In the genomic region with DNA sequence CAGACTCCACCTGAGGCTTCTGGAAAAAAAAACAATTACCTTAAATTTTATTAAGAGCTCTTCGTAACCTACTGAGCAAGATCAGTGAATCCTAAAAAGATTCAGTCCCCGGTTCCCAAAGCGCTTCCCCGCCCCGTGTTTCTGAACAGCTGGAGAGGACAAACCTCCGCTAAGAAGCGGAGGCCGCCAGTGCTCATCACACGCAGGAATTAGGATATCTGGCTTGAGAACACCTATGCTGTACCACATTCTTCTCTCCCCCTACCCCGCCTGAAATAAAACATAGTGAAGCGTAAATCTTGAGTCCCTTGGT, we compare ENCODE assay signal across 7 cellular contexts. TPM values are rescaled to one million over a fixed set of nuclear protein-coding genes. Genes with fewer than 3 reads are reported as not detected.
A peak's percentile ranks its signal among the peaks of the same experiment; 100 is the strongest.
DNase-seq lines count a peak whose midpoint lies in the region; ATAC-seq lines count a peak whose summit lies in the region.

No MANE protein-coding gene starts in this region.

- DNase-seq in NCI-H345 treated with DMSO at 0.1 percent for 48 hours (lab: John Stamatoyannopoulos, UW; ENCODE audit: unreplicated experiment) (peak; percentile 75), middle frontal gyrus (ENCODE audit: extremely low spot score, low spot score) (no peak), cerebellar nuclear complex (lab: John Stamatoyannopoulos, UW) (no peak)
- no peak for DNase-seq in effector memory CD8-positive, alpha-beta T cell
- DNase-seq in naive thymus-derived CD8-positive, alpha-beta T cell: no peak

- peak overlapping the region; percentile 95 to 96 for H3K4me3 Mint-ChIP-seq in effector memory CD8-positive, alpha-beta T cell
- peak overlapping the region; percentile 93 to 99 (median 98) for H3K4me3 Mint-ChIP-seq in naive thymus-derived CD8-positive, alpha-beta T cell

- peak; percentile 9 for ATAC-seq in GM21447 (IDR thresholded peaks at IDR 0.05; ENCODE audit: unreplicated experiment)
- no peak for ATAC-seq in effector memory CD8-positive, alpha-beta T cell (replicated peaks)
- no peak for ATAC-seq in naive thymus-derived CD8-positive, alpha-beta T cell
- ATAC-seq in GM21737 (IDR thresholded peaks at IDR 0.05; ENCODE audit: unreplicated experiment): no peak

- H3K27me3 Mint-ChIP-seq in effector memory CD8-positive, alpha-beta T cell: no peaks in the 10 kb centered on the region
- H3K27me3 Mint-ChIP-seq in naive thymus-derived CD8-positive, alpha-beta T cell: no peaks in the 10 kb centered on the region

- no peaks in the 10 kb centered on the region for H3K9me3 Mint-ChIP-seq in effector memory CD8-positive, alpha-beta T cell
- no peaks in the 10 kb centered on the region for H3K9me3 Mint-ChIP-seq in naive thymus-derived CD8-positive, alpha-beta T cell

- peaks cover 21% of the 10 kb centered on the region for H3K36me3 Mint-ChIP-seq in effector memory CD8-positive, alpha-beta T cell (ENCODE audit: insufficient read depth)
- peaks cover 0 to 15% (median 0%) of the 10 kb centered on the region in 3 donors for H3K36me3 Mint-ChIP-seq in naive thymus-derived CD8-positive, alpha-beta T cell

- H3K4me1 Mint-ChIP-seq in effector memory CD8-positive, alpha-beta T cell (ENCODE audit: low read depth in 2 of 2): peaks cover 16 to 20% of the 10 kb centered on the region in 2 donors
- peaks cover 12 to 33% (median 24%) of the 10 kb centered on the region in 4 donors for H3K4me1 Mint-ChIP-seq in naive thymus-derived CD8-positive, alpha-beta T cell

- POLR2A ChIA-PET in naive thymus-derived CD8-positive, alpha-beta T cell (lab: Charles Lee): interaction anchor here (1.5 kb wide), 1 partner anchor 191 kb away, joined by 5 read pairs; no protein-coding TSS in a partner anchor

- H3K27ac Mint-ChIP-seq in effector memory CD8-positive, alpha-beta T cell: peak overlapping the region; percentile 97 to 98
- peak overlapping the region; percentile 92 to 99 (median 96) for H3K27ac Mint-ChIP-seq in naive thymus-derived CD8-positive, alpha-beta T cell

RNA-seq across cellular contexts. Expression of gene WDR20, which starts 0.8 kb away (rescaled TPM):
- 10 to 100 TPM; 50.0 to 56.9 TPM for total RNA-seq in naive thymus-derived CD8-positive, alpha-beta T cell
- polyA plus RNA-seq in naive thymus-derived CD8-positive, alpha-beta T cell: 10 to 100 TPM; 11.3 to 15.0 (median 12.9) TPM

RNA-seq across cellular contexts. Expression of gene HSP90AA1, which starts 52.0 kb away (rescaled TPM):
- 100 to 1,000 TPM; 356 to 373 TPM for total RNA-seq in naive thymus-derived CD8-positive, alpha-beta T cell
- 100 to 1,000 TPM; 401 to 445 (median 427) TPM for polyA plus RNA-seq in naive thymus-derived CD8-positive, alpha-beta T cell
